Comparison of ENCODE assay signal across 17 cellular contexts in genomic region chr2:10164611-10165010, GRCh38.
"Had no signal": no experiment of that assay in that cellular context is flagged by ENCODE, and none has a peak within 500 bp of the region (broad histone marks: within the 10 kb centered on the region; RNA-seq: fewer than 3 reads in every experiment).

No MANE protein-coding gene starts in this region.

- H3K4me3 Mint-ChIP-seq: naive thymus-derived CD4-positive, alpha-beta T cell; nephron progenitor cell; type B pancreatic cell had no signal

- FAIRE-seq: urothelium cell line had no signal

- H3K27me3 Mint-ChIP-seq: naive thymus-derived CD4-positive, alpha-beta T cell; type B pancreatic cell had no signal

- H3K36me3 Mint-ChIP-seq: type B pancreatic cell had no signal

- H3K36me3 ChIP-seq: heart left ventricle, ovary, right atrium auricular region, sigmoid colon, suprapubic skin, thyroid gland had no signal

- H3K4me1 ChIP-seq: sigmoid colon had no signal

- H3K9me3 Mint-ChIP-seq: nephron progenitor cell, type B pancreatic cell had no signal

- H3K27ac ChIP-seq: heart left ventricle, ovary, right atrium auricular region, sigmoid colon, skin epidermis, suprapubic skin, thyroid gland had no signal

- ATAC-seq: heart left ventricle; naive thymus-derived CD4-positive, alpha-beta T cell; stimulated activated naive CD8-positive, alpha-beta T cell treated with anti-CD3 and anti-CD28 coated beads, Interleukin-15, Interleukin-2, amounts not matched to agents 100 U/mL and 50 U/mL, for 24 hours had no signal

- H3K9me3 ChIP-seq: heart left ventricle, ovary, right atrium auricular region, sigmoid colon, suprapubic skin, thyroid gland had no signal

- H3K4me3 ChIP-seq: heart left ventricle, ovary, right atrium auricular region, sigmoid colon, skin epidermis, suprapubic skin, thyroid gland had no signal

- DNase-seq: effector memory CD4-positive, alpha-beta T cell; foreskin melanocyte; hippocampal formation; kidney glomerular epithelial cell; naive thymus-derived CD4-positive, alpha-beta T cell; nephron progenitor cell; ovary; sigmoid colon; stimulated activated CD4-positive, alpha-beta T cell treated with anti-CD3 and anti-CD28 coated beads, Interleukin-2, amount 100 ng/mL, for 48 hours; stimulated activated naive CD8-positive, alpha-beta T cell treated with anti-CD3 and anti-CD28 coated beads, Interleukin-15, Interleukin-2, amounts not matched to agents 100 U/mL and 50 U/mL, for 24 hours; thyroid gland had no signal

- H3K27me3 ChIP-seq: heart left ventricle, ovary, right atrium auricular region, sigmoid colon, suprapubic skin, thyroid gland had no signal

- H3K27ac Mint-ChIP-seq: type B pancreatic cell had no signal
